ENCODE assay signal across 2 cellular contexts in genomic region chr1:206931709-206932108, GRCh38.
TF ChIP-seq lines count a peak whose summit lies in the region.

No MANE protein-coding gene starts in this region.

TF ChIP-seq in HEK293T, 16 proteins besides CTCF, POLR2A, EP300 and RAD21:
- TF ChIP-seq BHLHE40 (IDR thresholded peaks at IDR 0.05; ENCODE audit: borderline replicate concordance): no peak
- no peak for TF ChIP-seq SUZ12 (IDR thresholded peaks at IDR 0.05)
- no peak for TF ChIP-seq SP1 (IDR thresholded peaks at IDR 0.05)
- TF ChIP-seq FOXA1 (IDR thresholded peaks at IDR 0.05): no peak
- no peak for TF ChIP-seq ZNF384 (IDR thresholded peaks at IDR 0.05)
- no peak for TF ChIP-seq ELF4 (IDR thresholded peaks at IDR 0.05)
- no peak for TF ChIP-seq NFRKB (IDR thresholded peaks at IDR 0.05)
- TF ChIP-seq ARNT (IDR thresholded peaks at IDR 0.05): no peak

TF ChIP-seq in GM12878, 131 proteins besides CTCF, POLR2A, EP300 and RAD21:
- TF ChIP-seq EED (IDR thresholded peaks at IDR 0.05; ENCODE audit: low read depth) (peak; percentile 14; the same call in 1 of the 2 replicates), RFX5 (IDR thresholded peaks at IDR 0.05; ENCODE audit: low read depth, low read length) (no peak)
